Comparison of ENCODE assay signal across 9 cellular contexts in the genomic region with DNA sequence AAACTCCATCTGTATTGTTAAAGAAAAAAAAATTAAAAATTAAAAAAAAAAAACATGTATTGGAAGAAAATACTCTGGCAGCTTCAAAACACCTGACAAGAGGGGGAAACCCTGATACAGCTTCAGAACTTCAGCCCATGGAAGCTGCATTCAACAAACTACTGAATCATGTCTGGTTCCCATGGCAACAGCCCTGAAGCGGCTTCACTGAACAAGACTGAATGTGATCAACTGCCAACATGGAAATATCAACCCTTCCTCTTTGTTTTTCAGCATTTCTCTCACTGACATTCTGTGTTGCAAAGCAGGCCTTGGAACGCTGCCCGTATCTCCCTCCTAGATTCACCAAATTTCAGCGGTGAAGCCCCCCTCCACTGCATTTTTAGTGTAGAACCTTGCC. TPM values are rescaled to one million over a fixed set of nuclear protein-coding genes. Genes with fewer than 3 reads are reported as not detected.
DNase-seq lines count a peak whose midpoint lies in the region; ATAC-seq and TF ChIP-seq lines count a peak whose summit lies in the region.
"Had no signal": no experiment of that assay in that cellular context is flagged by ENCODE, and none has a peak within 500 bp of the region (broad histone marks: within the 10 kb centered on the region; RNA-seq: fewer than 3 reads in every experiment).

No MANE protein-coding gene starts in this region.

- no peaks in the 10 kb centered on the region for H3K36me3 ChIP-seq in upper lobe of left lung

- TF ChIP-seq EP300 in upper lobe of left lung (IDR thresholded peaks at IDR 0.05): no peak

- no peak overlapping the region for H3K4me3 ChIP-seq in upper lobe of left lung

- no peaks in the 10 kb centered on the region for H3K27me3 ChIP-seq in upper lobe of left lung

- H3K27me3 Mint-ChIP-seq in naive thymus-derived CD8-positive, alpha-beta T cell: no peaks in the 10 kb centered on the region

- peaks cover 40 to 62% (median 57%) of the 10 kb centered on the region in 4 donors for H3K4me1 ChIP-seq in upper lobe of left lung

- peak overlapping the region; percentile 76 to 86 (median 78) for H3K27ac ChIP-seq in upper lobe of left lung

- H3K36me3 Mint-ChIP-seq in naive thymus-derived CD8-positive, alpha-beta T cell: no peaks in the 10 kb centered on the region

- POLR2A ChIA-PET in naive thymus-derived CD8-positive, alpha-beta T cell (lab: Charles Lee): no interaction called here

- TF ChIP-seq CTCF in upper lobe of left lung (IDR thresholded peaks at IDR 0.05): no peak

- no peak for TF ChIP-seq POLR2A in upper lobe of left lung (IDR thresholded peaks at IDR 0.05)

- WGBS in upper lobe of left lung, 2 donors: 38 to 50% methylated on average over 4 of the region's 4 CpGs

- no peaks in the 10 kb centered on the region for H3K9me3 Mint-ChIP-seq in naive thymus-derived CD8-positive, alpha-beta T cell

- H3K27ac Mint-ChIP-seq in naive thymus-derived CD8-positive, alpha-beta T cell: peak overlapping the region in 9 of 10 donors; percentile 20 to 67 (median 47)

- no peaks in the 10 kb centered on the region for H3K9me3 ChIP-seq in upper lobe of left lung

- DNase-seq in MV-4-11 (lab: John Stamatoyannopoulos, UW) (peak; percentile 89), upper lobe of left lung (peak in 1 of 2 donors; percentile 77), GF-D8 (lab: John Stamatoyannopoulos, UW) (no peak)
- DNase-seq in activated CD4-positive, alpha-beta T cell treated with anti-CD3 and anti-CD28 coated beads, Interleukin-2, amount 50 U/mL, for 4 hours: peak; percentile 36 to 50
- peak in 9 of 10 donors; percentile 8 to 83 (median 54) for DNase-seq in naive thymus-derived CD8-positive, alpha-beta T cell

- H3K4me1 Mint-ChIP-seq in naive thymus-derived CD8-positive, alpha-beta T cell: peaks cover 6 to 36% (median 11%) of the 10 kb centered on the region in 4 donors

- H3K4me3 Mint-ChIP-seq in naive thymus-derived CD8-positive, alpha-beta T cell: peak overlapping the region in 1 of 10 donors; percentile 53

- peak; percentile 55 for ATAC-seq in GM18858 (IDR thresholded peaks at IDR 0.05; ENCODE audit: unreplicated experiment)
- ATAC-seq in esophagus mucosa: peak; percentile 42
- ATAC-seq in naive thymus-derived CD8-positive, alpha-beta T cell: peak; percentile 90 to 93
- peak; percentile 34 to 87 for ATAC-seq in upper lobe of left lung (ENCODE audit: low FRiP score in 2 of 2)
- no peak for ATAC-seq in HG03039 (IDR thresholded peaks at IDR 0.05; ENCODE audit: unreplicated experiment)
- ATAC-seq: Panc1 had no signal

RNA-seq across cellular contexts. Expression of a gene that starts 48.1 kb away (rescaled TPM):
- total RNA-seq in esophagus mucosa (32.6 TPM), upper lobe of left lung (10 to 100 TPM; 36.0 to 96.3 (median 56.0) TPM)
- 10 to 100 TPM; 70.9 to 72.5 TPM for total RNA-seq in naive thymus-derived CD8-positive, alpha-beta T cell
- polyA plus RNA-seq in naive thymus-derived CD8-positive, alpha-beta T cell: 10 to 100 TPM; 19.1 to 26.5 (median 25.9) TPM
